In genomic region chr7:101122933-101123702, GRCh38 we compare ENCODE assay signal across 1 cellular context.
TF ChIP-seq lines count a peak whose summit lies in the region.

No MANE protein-coding gene starts in this region.

TF ChIP-seq in HepG2, 621 proteins besides CTCF, POLR2A, EP300 and RAD21 (continued from another document and continues in another):
- TF ChIP-seq, protein P1, sequence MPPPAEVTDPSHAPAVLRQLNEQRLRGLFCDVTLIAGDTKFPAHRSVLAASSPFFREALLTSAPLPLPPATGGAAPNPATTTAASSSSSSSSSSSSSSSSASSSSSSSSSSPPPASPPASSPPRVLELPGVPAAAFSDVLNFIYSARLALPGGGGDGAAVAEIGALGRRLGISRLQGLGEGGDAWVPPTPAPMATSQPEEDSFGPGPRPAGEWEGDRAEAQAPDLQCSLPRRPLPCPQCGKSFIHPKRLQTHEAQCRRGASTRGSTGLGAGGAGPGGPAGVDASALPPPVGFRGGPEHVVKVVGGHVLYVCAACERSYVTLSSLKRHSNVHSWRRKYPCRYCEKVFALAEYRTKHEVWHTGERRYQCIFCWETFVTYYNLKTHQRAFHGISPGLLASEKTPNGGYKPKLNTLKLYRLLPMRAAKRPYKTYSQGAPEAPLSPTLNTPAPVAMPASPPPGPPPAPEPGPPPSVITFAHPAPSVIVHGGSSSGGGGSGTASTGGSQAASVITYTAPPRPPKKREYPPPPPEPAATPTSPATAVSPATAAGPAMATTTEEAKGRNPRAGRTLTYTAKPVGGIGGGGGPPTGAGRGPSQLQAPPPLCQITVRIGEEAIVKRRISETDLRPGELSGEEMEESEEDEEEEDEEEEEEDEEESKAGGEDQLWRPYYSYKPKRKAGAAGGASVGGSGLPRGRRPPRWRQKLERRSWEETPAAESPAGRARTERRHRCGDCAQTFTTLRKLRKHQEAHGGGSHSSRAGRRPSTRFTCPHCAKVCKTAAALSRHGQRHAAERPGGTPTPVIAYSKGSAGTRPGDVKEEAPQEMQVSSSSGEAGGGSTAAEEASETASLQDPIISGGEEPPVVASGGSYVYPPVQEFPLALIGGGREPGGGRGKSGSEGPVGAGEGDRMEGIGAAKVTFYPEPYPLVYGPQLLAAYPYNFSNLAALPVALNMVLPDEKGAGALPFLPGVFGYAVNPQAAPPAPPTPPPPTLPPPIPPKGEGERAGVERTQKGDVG (CRISPR knock-in tag; IDR thresholded peaks at IDR 0.05; ENCODE audit: borderline replicate concordance) = no peak
- TF ChIP-seq, protein P2, sequence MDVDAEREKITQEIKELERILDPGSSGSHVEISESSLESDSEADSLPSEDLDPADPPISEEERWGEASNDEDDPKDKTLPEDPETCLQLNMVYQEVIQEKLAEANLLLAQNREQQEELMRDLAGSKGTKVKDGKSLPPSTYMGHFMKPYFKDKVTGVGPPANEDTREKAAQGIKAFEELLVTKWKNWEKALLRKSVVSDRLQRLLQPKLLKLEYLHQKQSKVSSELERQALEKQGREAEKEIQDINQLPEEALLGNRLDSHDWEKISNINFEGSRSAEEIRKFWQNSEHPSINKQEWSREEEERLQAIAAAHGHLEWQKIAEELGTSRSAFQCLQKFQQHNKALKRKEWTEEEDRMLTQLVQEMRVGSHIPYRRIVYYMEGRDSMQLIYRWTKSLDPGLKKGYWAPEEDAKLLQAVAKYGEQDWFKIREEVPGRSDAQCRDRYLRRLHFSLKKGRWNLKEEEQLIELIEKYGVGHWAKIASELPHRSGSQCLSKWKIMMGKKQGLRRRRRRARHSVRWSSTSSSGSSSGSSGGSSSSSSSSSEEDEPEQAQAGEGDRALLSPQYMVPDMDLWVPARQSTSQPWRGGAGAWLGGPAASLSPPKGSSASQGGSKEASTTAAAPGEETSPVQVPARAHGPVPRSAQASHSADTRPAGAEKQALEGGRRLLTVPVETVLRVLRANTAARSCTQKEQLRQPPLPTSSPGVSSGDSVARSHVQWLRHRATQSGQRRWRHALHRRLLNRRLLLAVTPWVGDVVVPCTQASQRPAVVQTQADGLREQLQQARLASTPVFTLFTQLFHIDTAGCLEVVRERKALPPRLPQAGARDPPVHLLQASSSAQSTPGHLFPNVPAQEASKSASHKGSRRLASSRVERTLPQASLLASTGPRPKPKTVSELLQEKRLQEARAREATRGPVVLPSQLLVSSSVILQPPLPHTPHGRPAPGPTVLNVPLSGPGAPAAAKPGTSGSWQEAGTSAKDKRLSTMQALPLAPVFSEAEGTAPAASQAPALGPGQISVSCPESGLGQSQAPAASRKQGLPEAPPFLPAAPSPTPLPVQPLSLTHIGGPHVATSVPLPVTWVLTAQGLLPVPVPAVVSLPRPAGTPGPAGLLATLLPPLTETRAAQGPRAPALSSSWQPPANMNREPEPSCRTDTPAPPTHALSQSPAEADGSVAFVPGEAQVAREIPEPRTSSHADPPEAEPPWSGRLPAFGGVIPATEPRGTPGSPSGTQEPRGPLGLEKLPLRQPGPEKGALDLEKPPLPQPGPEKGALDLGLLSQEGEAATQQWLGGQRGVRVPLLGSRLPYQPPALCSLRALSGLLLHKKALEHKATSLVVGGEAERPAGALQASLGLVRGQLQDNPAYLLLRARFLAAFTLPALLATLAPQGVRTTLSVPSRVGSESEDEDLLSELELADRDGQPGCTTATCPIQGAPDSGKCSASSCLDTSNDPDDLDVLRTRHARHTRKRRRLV (CRISPR knock-in tag; IDR thresholded peaks at IDR 0.05) = no peak
- TF ChIP-seq IRF2 (CRISPR knock-in tag; IDR thresholded peaks at IDR 0.05) (no peak), TFAP4 (IDR thresholded peaks at IDR 0.05; ENCODE audit: borderline replicate concordance, low read depth) (0 out of 2 replicates have a peak, but pooled peaks have one; percentile 8), NR2F6 (IDR thresholded peaks at IDR 0.05) (peak; percentile 40; the same call in 1 of the 2 replicates), NR2F6 (CRISPR knock-in tag; IDR thresholded peaks at IDR 0.05) (peak; percentile 87), ZBTB20 (CRISPR knock-in tag; IDR thresholded peaks at IDR 0.05; ENCODE audit: borderline replicate concordance, low read depth) (no peak), NCOA1 (CRISPR knock-in tag; IDR thresholded peaks at IDR 0.05) (no peak), KMT2A (CRISPR knock-in tag; IDR thresholded peaks at IDR 0.05) (no peak), ZNF331 (CRISPR knock-in tag; IDR thresholded peaks at IDR 0.05) (peak; percentile 57; the same call in 1 of the 2 replicates), ZNF256 (CRISPR knock-in tag; conservative IDR thresholded peaks at IDR 0.05) (no peak), SCMH1 (CRISPR knock-in tag; IDR thresholded peaks at IDR 0.05; ENCODE audit: borderline replicate concordance) (no peak), CREM (IDR thresholded peaks at IDR 0.05) (no peak), CREM (CRISPR knock-in tag; IDR thresholded peaks at IDR 0.05) (no peak), ZNF383 (CRISPR knock-in tag; IDR thresholded peaks at IDR 0.05; ENCODE audit: borderline replicate concordance) (no peak), KLF6 (CRISPR knock-in tag; IDR thresholded peaks at IDR 0.05) (peak; percentile 36; the same call in 1 of the 2 replicates), UBTF (CRISPR knock-in tag; IDR thresholded peaks at IDR 0.05) (no peak), ZBTB2 (CRISPR knock-in tag; IDR thresholded peaks at IDR 0.05; ENCODE audit: low read depth) (no peak), TBP (CRISPR knock-in tag; IDR thresholded peaks at IDR 0.05) (no peak), ZSCAN22 (CRISPR knock-in tag; IDR thresholded peaks at IDR 0.05) (no peak), DMAP1 (CRISPR knock-in tag; IDR thresholded peaks at IDR 0.05) (no peak), ZNF224 (CRISPR knock-in tag; IDR thresholded peaks at IDR 0.05) (0 out of 2 replicates have a peak, but pooled peaks have one; percentile 39), ZMAT3 (CRISPR knock-in tag; conservative IDR thresholded peaks at IDR 0.05) (no peak), AHDC1 (CRISPR knock-in tag; IDR thresholded peaks at IDR 0.05; ENCODE audit: borderline replicate concordance) (peak; percentile 27; the same call in 1 of the 2 replicates), RERE (CRISPR knock-in tag; IDR thresholded peaks at IDR 0.05; ENCODE audit: low read depth) (0 out of 2 replicates have a peak, but pooled peaks have one; percentile 21), ZNF550 (CRISPR knock-in tag; IDR thresholded peaks at IDR 0.05; ENCODE audit: borderline replicate concordance) (no peak), JUND (CRISPR knock-in tag; IDR thresholded peaks at IDR 0.05) (no peak), ZSCAN9 (CRISPR knock-in tag; IDR thresholded peaks at IDR 0.05; ENCODE audit: borderline replicate concordance) (0 out of 2 replicates have a peak, but pooled peaks have one; percentile 31), GABPB1 (CRISPR knock-in tag; IDR thresholded peaks at IDR 0.05) (no peak), ZNF652 (CRISPR knock-in tag; IDR thresholded peaks at IDR 0.05; ENCODE audit: borderline replicate concordance, low read depth) (no peak), RBFOX2 (IDR thresholded peaks at IDR 0.05; ENCODE audit: low read depth, low read length) (peak; percentile 79)
- TF ChIP-seq, protein P3, sequence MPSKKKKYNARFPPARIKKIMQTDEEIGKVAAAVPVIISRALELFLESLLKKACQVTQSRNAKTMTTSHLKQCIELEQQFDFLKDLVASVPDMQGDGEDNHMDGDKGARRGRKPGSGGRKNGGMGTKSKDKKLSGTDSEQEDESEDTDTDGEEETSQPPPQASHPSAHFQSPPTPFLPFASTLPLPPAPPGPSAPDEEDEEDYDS (CRISPR knock-in tag; IDR thresholded peaks at IDR 0.05) = peak; percentile 69; the same call in 1 of the 2 replicates
